Comparison of ENCODE assay signal across 1 cellular context in the genomic region with DNA sequence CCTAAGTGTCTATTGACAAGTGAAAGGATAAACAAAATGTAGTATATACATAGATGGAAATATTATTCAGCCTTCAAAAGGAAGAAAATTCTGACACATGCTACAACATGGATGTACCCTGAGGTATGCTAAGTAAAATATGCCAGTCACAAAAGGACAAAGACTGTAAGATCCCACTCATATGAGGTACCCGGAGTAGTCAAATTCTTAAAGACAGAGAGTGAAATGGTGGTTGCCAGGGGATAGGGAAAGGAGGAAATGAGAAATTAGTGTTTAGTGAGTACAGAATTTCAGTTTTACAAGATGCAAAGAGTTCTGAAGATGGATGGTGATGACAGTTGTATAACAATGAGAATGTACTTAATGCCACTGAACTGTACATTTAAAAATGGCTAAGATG.
TF ChIP-seq lines count a peak whose summit lies in the region.

No MANE protein-coding gene starts in this region.

TF ChIP-seq in SK-N-SH, 30 proteins besides CTCF, POLR2A, EP300 and RAD21 (continued from another document):
- TF ChIP-seq, protein P1, sequence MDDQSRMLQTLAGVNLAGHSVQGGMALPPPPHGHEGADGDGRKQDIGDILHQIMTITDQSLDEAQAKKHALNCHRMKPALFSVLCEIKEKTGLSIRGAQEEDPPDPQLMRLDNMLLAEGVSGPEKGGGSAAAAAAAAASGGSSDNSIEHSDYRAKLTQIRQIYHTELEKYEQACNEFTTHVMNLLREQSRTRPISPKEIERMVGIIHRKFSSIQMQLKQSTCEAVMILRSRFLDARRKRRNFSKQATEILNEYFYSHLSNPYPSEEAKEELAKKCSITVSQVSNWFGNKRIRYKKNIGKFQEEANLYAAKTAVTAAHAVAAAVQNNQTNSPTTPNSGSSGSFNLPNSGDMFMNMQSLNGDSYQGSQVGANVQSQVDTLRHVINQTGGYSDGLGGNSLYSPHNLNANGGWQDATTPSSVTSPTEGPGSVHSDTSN (IDR thresholded peaks at IDR 0.05) = no peak
